Comparison of ENCODE assay signal across 8 cellular contexts in genomic region chr4:38663021-38663800, GRCh38. TPM values are rescaled to one million over a fixed set of nuclear protein-coding genes. Genes with fewer than 3 reads are reported as not detected.
DNase-seq lines count a peak whose midpoint lies in the region; ATAC-seq and TF ChIP-seq lines count a peak whose summit lies in the region.

No MANE protein-coding gene starts in this region.

- H3K4me1 Mint-ChIP-seq in progenitor cell of endocrine pancreas (ENCODE audit: low read depth), result peaks cover 32% of the 10 kb centered on the region

- peak overlapping the region; percentile 76 for H3K4me3 Mint-ChIP-seq in progenitor cell of endocrine pancreas (ENCODE audit: low read depth)

- H3K36me3 Mint-ChIP-seq in progenitor cell of endocrine pancreas (ENCODE audit: insufficient read depth), result peaks cover 11% of the 10 kb centered on the region

- peak; percentile 42 for ATAC-seq in GM21423 (IDR thresholded peaks at IDR 0.05; ENCODE audit: unreplicated experiment)

- TF ChIP-seq CTCF in fibroblast of the aortic adventitia (IDR thresholded peaks at IDR 0.05; ENCODE audit: insufficient read depth, low read length), result no peak
- TF ChIP-seq CTCF in progenitor cell of endocrine pancreas (IDR thresholded peaks at IDR 0.05; ENCODE audit: unreplicated experiment), result no peak

- TF ChIP-seq POLR2A in GM10847 (IDR thresholded peaks at IDR 0.05; ENCODE audit: extremely low read depth, insufficient read length), result peak; percentile 33

- peaks cover 6% of the 10 kb centered on the region for H3K9me3 Mint-ChIP-seq in progenitor cell of endocrine pancreas (ENCODE audit: low read depth)

- peak overlapping the region; percentile 97 for H3K27ac Mint-ChIP-seq in progenitor cell of endocrine pancreas

- DNase-seq in HT-29 (ENCODE audit: low spot score) (peak; percentile 49), activated T-cell treated with anti-CD3 and anti-CD28 coated beads for 48 hours (ENCODE audit: low read depth) (peak; percentile 53), fibroblast of the aortic adventitia (ENCODE audit: low read depth) (peak; percentile 50), progenitor cell of endocrine pancreas (ENCODE audit: low spot score, unreplicated experiment) (peak; percentile 78), NCI-H2171 treated with DMSO at 0.1 percent for 48 hours (lab: John Stamatoyannopoulos, UW) (no peak), epidermal melanocyte (ENCODE audit: insufficient read length, low spot score) (no peak)

- peak overlapping the region; percentile 72 for H3K4me3 ChIP-seq in fibroblast of the aortic adventitia (ENCODE audit: low read depth, low read length)

- H3K27me3 Mint-ChIP-seq in progenitor cell of endocrine pancreas, result no peaks in the 10 kb centered on the region

RNA-seq across cellular contexts. Expression of gene KLF3, which starts 0.8 kb away (rescaled TPM):
- total RNA-seq in HT-29 (2014; rRNA removed; shearing (Covaris generic)), result 74.3 and 76.6 TPM in 2 replicates
- total RNA-seq in fibroblast of the aortic adventitia (ENCODE audit: low replicate concordance) (22.3 and 41.8 TPM in 2 replicates), progenitor cell of endocrine pancreas (97.1 and 98.7 TPM in 2 replicates)

Comparison
In these comparisons a context has a peak if more than half of its experiments do, and no peak if none do; other contexts are left out.
1. DNase-seq: peak in HT-29 (single experiment), activated T-cell treated with anti-CD3 and anti-CD28 coated beads for 48 hours (single experiment), fibroblast of the aortic adventitia (single experiment) and progenitor cell of endocrine pancreas (single experiment); none in NCI-H2171 treated with DMSO at 0.1 percent for 48 hours (single experiment) and epidermal melanocyte (single experiment).